22 cellular contexts compared by ENCODE assay signal in the genomic region with DNA sequence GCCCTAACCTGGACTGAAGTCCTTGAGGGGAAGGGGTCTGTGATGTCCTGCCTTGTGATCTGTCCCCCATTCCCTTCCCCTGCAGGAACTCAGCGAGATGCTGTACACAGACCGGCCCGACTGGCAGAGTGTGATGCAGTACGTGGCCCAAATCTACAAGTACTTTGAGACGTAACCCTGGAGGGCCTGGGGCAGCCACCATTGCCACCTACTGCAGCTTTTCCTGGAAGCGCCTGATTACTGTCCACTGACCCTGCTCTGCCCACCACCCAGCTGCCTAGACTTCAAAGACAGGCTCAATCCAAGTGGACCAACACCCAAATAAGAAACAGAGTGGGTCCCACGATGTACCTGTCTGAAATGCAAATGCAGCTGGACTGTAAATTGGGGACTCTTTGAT.
"Had no signal": no experiment of that assay in that cellular context is flagged by ENCODE, and none has a peak within 500 bp of the region (broad histone marks: within the 10 kb centered on the region; RNA-seq: fewer than 3 reads in every experiment).

No MANE protein-coding gene starts in this region.

- DNase-seq: NCI-H1092, NCI-H1105 treated with DMSO at 0.1 percent for 48 hours, NCI-H1417 treated with DMSO at 0.1 percent for 48 hours, NCI-H146, NCI-H1694 treated with DMSO at 0.1 percent for 48 hours, NCI-H1930, NCI-H2081, NCI-H2107, NCI-H2227 treated with DMSO at 0.1 percent for 48 hours, NCI-H446, NCI-H510A, NCI-H524 treated with DMSO at 0.1 percent for 48 hours, NCI-H69, NCI-H774, Right ventricle myocardium superior, RPMI8226, SIG-M5, SK-N-SH had no signal

- H3K9ac ChIP-seq: SK-N-SH had no signal

- H3K4me2 ChIP-seq: SK-N-SH had no signal

- H3K27me3 ChIP-seq: SJSA1 had no signal

- H3K9me3 ChIP-seq: SJSA1, SK-N-SH had no signal

- ATAC-seq: K562 had no signal

- H3K27ac ChIP-seq: HL-60, SJSA1 had no signal

- H3K4me1 ChIP-seq: SJSA1 had no signal

- FAIRE-seq: K562, RCC 7860 had no signal

- H3K4me3 ChIP-seq: K562, SJSA1 had no signal
